16 cellular contexts compared by ENCODE assay signal in genomic region chr14:84750284-84750683, GRCh38.
DNase-seq lines count a peak whose midpoint lies in the region; ATAC-seq and TF ChIP-seq lines count a peak whose summit lies in the region.
"Had no signal": no experiment of that assay in that cellular context is flagged by ENCODE, and none has a peak within 500 bp of the region (broad histone marks: within the 10 kb centered on the region; RNA-seq: fewer than 3 reads in every experiment).

No MANE protein-coding gene starts in this region.

- H2BK12ac ChIP-seq in trophoblast cell (ENCODE audit: low read length): no peak overlapping the region

- H2AFZ ChIP-seq in trophoblast cell (ENCODE audit: insufficient read depth, low read length, poor library complexity): no peak overlapping the region
- H2AFZ ChIP-seq in MM.1S (ENCODE audit: low read length): no peak overlapping the region

- no peaks in the 10 kb centered on the region for H3K79me2 ChIP-seq in trophoblast cell (ENCODE audit: control insufficient read depth, insufficient read depth, low read length, poor library complexity)
- no peaks in the 10 kb centered on the region for H3K79me2 ChIP-seq in MM.1S (ENCODE audit: low read length)

- no peaks in the 10 kb centered on the region for H3K4me1 ChIP-seq in left lung
- no peaks in the 10 kb centered on the region for H3K4me1 ChIP-seq in trophoblast cell (ENCODE audit: control insufficient read depth in 1 of 2, insufficient read depth in 2 of 2, low read length in 2 of 2)
- H3K4me1 ChIP-seq in MM.1S (ENCODE audit: low read length): no peaks in the 10 kb centered on the region
- H3K4me1 ChIP-seq: Peyer's patch had no signal

- peak; percentile 26 for ATAC-seq in left lung
- ATAC-seq in GM21526 (IDR thresholded peaks at IDR 0.05; ENCODE audit: low FRiP score, unreplicated experiment): no peak

- H3K36me3 ChIP-seq in left lung: no peaks in the 10 kb centered on the region
- no peaks in the 10 kb centered on the region for H3K36me3 ChIP-seq in trophoblast cell (ENCODE audit: control insufficient read depth in 1 of 2, insufficient read depth in 2 of 2, low read length in 2 of 2)
- H3K36me3 ChIP-seq in MM.1S (replicated peaks; ENCODE audit: insufficient read depth, low read length): no peaks in the 10 kb centered on the region
- H3K36me3 ChIP-seq: BLaER1 treated with 17β-estradiol and CSF1 and Interleukin-3, amounts not matched to agents 10 nM and 100 nM; HAP-1; MG63; Peyer's patch had no signal

- no peak overlapping the region for H2BK5ac ChIP-seq in trophoblast cell (ENCODE audit: low read depth, low read length, poor library complexity)

- no peak overlapping the region for H3K14ac ChIP-seq in trophoblast cell (ENCODE audit: low read length)

- peaks cover 0 to 10% of the 10 kb centered on the region in 2 donors for H3K9me3 ChIP-seq in left lung
- no peaks in the 10 kb centered on the region for H3K9me3 ChIP-seq in trophoblast cell (ENCODE audit: insufficient read depth, low read depth, low read length)
- H3K9me3 ChIP-seq in MM.1S (replicated peaks; ENCODE audit: insufficient read depth, low read length): no peaks in the 10 kb centered on the region
- H3K9me3 ChIP-seq: BLaER1 treated with 17β-estradiol and CSF1 and Interleukin-3, amounts not matched to agents 10 nM and 100 nM; HAP-1; MG63; Peyer's patch had no signal

- intact Hi-C loops in left lung (cut with DNase I): no loop called here

- no peak overlapping the region for H4K91ac ChIP-seq in trophoblast cell (ENCODE audit: low read depth, low read length)

- H2AK5ac ChIP-seq in trophoblast cell (ENCODE audit: low read length): no peak overlapping the region

- H4K12ac ChIP-seq in trophoblast cell (ENCODE audit: low read depth, low read length): no peak overlapping the region

- no peaks in the 10 kb centered on the region for H4K20me1 ChIP-seq in MM.1S (ENCODE audit: insufficient read depth, low read length)
- H4K20me1 ChIP-seq: BLaER1 treated with 17β-estradiol and CSF1 and Interleukin-3, amounts not matched to agents 10 nM and 100 nM had no signal

- H3K4me3 ChIP-seq in left lung (no peak overlapping the region), trophoblast cell (ENCODE audit: low read depth, low read length) (no peak overlapping the region), MM.1S (ENCODE audit: low read length) (no peak overlapping the region)
- H3K4me3 ChIP-seq: BLaER1 treated with 17β-estradiol and CSF1 and Interleukin-3, amounts not matched to agents 10 nM and 100 nM; HAP-1; Peyer's patch had no signal

- H3F3A ChIP-seq in MM.1S (ENCODE audit: insufficient read depth, low read length): no peaks in the 10 kb centered on the region

- DNase-seq in NCI-H460 (ENCODE audit: extremely low read depth, low read depth): peak; percentile 44
- peak; percentile 22 for DNase-seq in dermis blood vessel endothelial cell
- no peak for DNase-seq in left lung
- no peak for DNase-seq in trophoblast cell
- DNase-seq in MM.1S: no peak
- no peak for DNase-seq in DMS 273 treated with DMSO at 0.1 percent for 48 hours (lab: John Stamatoyannopoulos, UW)
- DNase-seq in DMS114 treated with DMSO at 0.1 percent for 48 hours (lab: John Stamatoyannopoulos, UW; ENCODE audit: unreplicated experiment): no peak
- DNase-seq: MG63, NCI-H1105 treated with DMSO at 0.1 percent for 48 hours, NCI-H187 treated with DMSO at 0.1 percent for 48 hours, NCI-H510A, NCI-H82, Peyer's patch had no signal

- no peak overlapping the region for H3K18ac ChIP-seq in trophoblast cell (ENCODE audit: low read length)

- TF ChIP-seq CTCF in left lung (IDR thresholded peaks at IDR 0.05): no peak
- TF ChIP-seq CTCF in MM.1S (IDR thresholded peaks at IDR 0.05; ENCODE audit: low read length): no peak

- H3K27me3 ChIP-seq in left lung: no peaks in the 10 kb centered on the region
- H3K27me3 ChIP-seq in trophoblast cell (ENCODE audit: insufficient read depth, low read length): no peaks in the 10 kb centered on the region
- no peaks in the 10 kb centered on the region for H3K27me3 ChIP-seq in MM.1S (replicated peaks; ENCODE audit: insufficient read depth, low read length)
- H3K27me3 ChIP-seq: BLaER1 treated with 17β-estradiol and CSF1 and Interleukin-3, amounts not matched to agents 10 nM and 100 nM; MG63; Peyer's patch had no signal

- H4K8ac ChIP-seq in trophoblast cell (ENCODE audit: low read depth, low read length): no peak overlapping the region

- no peak overlapping the region for H3K9ac ChIP-seq in trophoblast cell (ENCODE audit: low read length)
- no peak overlapping the region for H3K9ac ChIP-seq in MM.1S (ENCODE audit: low read length)
- H3K9ac ChIP-seq: BLaER1 treated with 17β-estradiol and CSF1 and Interleukin-3, amounts not matched to agents 10 nM and 100 nM had no signal

- H2BK120ac ChIP-seq in trophoblast cell (ENCODE audit: insufficient read depth, low read length, poor library complexity): no peak overlapping the region

- H3K4me2 ChIP-seq in trophoblast cell (ENCODE audit: low read length): no peak overlapping the region
- no peak overlapping the region for H3K4me2 ChIP-seq in MM.1S (ENCODE audit: low read depth, low read length)
- H3K4me2 ChIP-seq: BLaER1 treated with 17β-estradiol and CSF1 and Interleukin-3, amounts not matched to agents 10 nM and 100 nM had no signal

- no peak overlapping the region for H3K4ac ChIP-seq in trophoblast cell (ENCODE audit: low read depth, low read length)

- H3K79me1 ChIP-seq in trophoblast cell (ENCODE audit: low read length): no peaks in the 10 kb centered on the region

- H3K27ac ChIP-seq in left lung: no peak overlapping the region
- H3K27ac ChIP-seq in trophoblast cell (ENCODE audit: low read depth, low read length): peak overlapping the region; percentile 33
- H3K27ac ChIP-seq in MM.1S (ENCODE audit: low read length): no peak overlapping the region
- H3K27ac ChIP-seq: BLaER1 treated with 17β-estradiol and CSF1 and Interleukin-3, amounts not matched to agents 10 nM and 100 nM; Peyer's patch had no signal

- no peak overlapping the region for H3K23ac ChIP-seq in trophoblast cell (ENCODE audit: low read length)

- no CpG with 5 or more reads among the region's 1 CpG for WGBS in trophoblast cell (ENCODE audit: extremely low coverage, insufficient coverage, insufficient read length)

- H3K9me2 ChIP-seq in MM.1S (replicated peaks; ENCODE audit: insufficient read depth, low read length): no peaks in the 10 kb centered on the region

Comparison
In these comparisons a context has a peak if more than half of its experiments do, and no peak if none do; other contexts are left out.
1. DNase-seq: peak in NCI-H460 (single experiment) and dermis blood vessel endothelial cell (single experiment); none in left lung (0 of 2), trophoblast cell (0 of 2), MM.1S (single experiment), DMS 273 treated with DMSO at 0.1 percent for 48 hours (single experiment) and DMS114 treated with DMSO at 0.1 percent for 48 hours (single experiment).